ENCODE assay signal across 9 cellular contexts in the genomic region with DNA sequence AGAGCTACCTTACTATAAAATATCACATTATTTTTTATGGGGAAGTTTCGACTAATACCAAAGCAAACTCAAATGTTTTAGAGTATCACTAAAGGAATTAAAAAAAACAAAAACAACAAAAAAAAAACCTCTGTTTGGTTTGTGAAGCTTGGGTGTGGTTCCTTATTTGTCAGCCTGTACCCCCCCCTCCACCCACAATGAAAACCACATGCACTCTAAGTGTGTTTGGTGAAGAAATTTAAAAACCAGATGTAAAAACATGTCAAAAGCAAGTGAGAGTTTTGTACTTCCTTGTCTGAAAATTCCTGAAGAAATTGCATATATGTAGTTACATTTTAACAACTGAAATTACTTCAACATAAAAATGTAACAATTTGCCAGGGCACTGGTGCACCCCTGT. TPM values are rescaled to one million over a fixed set of nuclear protein-coding genes. Genes with fewer than 3 reads are reported as not detected.
A peak's percentile ranks its signal among the peaks of the same experiment; 100 is the strongest.
DNase-seq lines count a peak whose midpoint lies in the region; ATAC-seq, FAIRE-seq and TF ChIP-seq lines count a peak whose summit lies in the region.
"Had no signal": no experiment of that assay in that cellular context is flagged by ENCODE, and none has a peak within 500 bp of the region (broad histone marks: within the 10 kb centered on the region; RNA-seq: fewer than 3 reads in every experiment).

No MANE protein-coding gene starts in this region.

- H3K9me3 ChIP-seq in MM.1S (replicated peaks; ENCODE audit: insufficient read depth, low read length) (no peaks in the 10 kb centered on the region), prostate gland (no peaks in the 10 kb centered on the region)
- H3K9me3 ChIP-seq in naive thymus-derived CD4-positive, alpha-beta T cell (ENCODE audit: control insufficient read depth in 2 of 3, low read length in 3 of 3), result no peaks in the 10 kb centered on the region

- peak overlapping the region; percentile 90 for H3K4me3 Mint-ChIP-seq in activated naive CD4-positive, alpha-beta T cell treated with anti-CD3 and anti-CD28 coated beads, Interleukin-2, amount 10 ng/mL, durations not matched to agents 7 days and 5 days
- peak overlapping the region; percentile 91 to 99 (median 98) for H3K4me3 Mint-ChIP-seq in naive thymus-derived CD4-positive, alpha-beta T cell

- TF ChIP-seq POLR2A in prostate gland (IDR thresholded peaks at IDR 0.05), result no peak

- 21% methylated on average over 1 of the region's 1 CpG for WGBS in prostate gland

- peaks cover 72% of the 10 kb centered on the region for H3K79me2 ChIP-seq in MM.1S (ENCODE audit: low read length)

- DNase-seq in AG10803 (ENCODE audit: low read depth), result peak; percentile 88
- no peak for DNase-seq in MM.1S
- DNase-seq in activated naive CD4-positive, alpha-beta T cell treated with anti-CD3 and anti-CD28 coated beads, Interleukin-2, amount 10 ng/mL, durations not matched to agents 7 days and 5 days, result peak; percentile 81
- DNase-seq in naive thymus-derived CD4-positive, alpha-beta T cell, result peak in 8 of 9 donors; percentile 29 to 89 (median 84)
- DNase-seq in urothelium cell line (ENCODE audit: low spot score), result no peak
- DNase-seq in kidney tubule cell (ENCODE audit: low spot score), result no peak
- no peak for DNase-seq in prostate gland (ENCODE audit: low spot score)
- DNase-seq: NCI-H1048 had no signal

- TF ChIP-seq CTCF in AG10803 (conservative IDR thresholded peaks at IDR 0.05; ENCODE audit: low read length) (no peak), MM.1S (IDR thresholded peaks at IDR 0.05; ENCODE audit: low read length) (no peak), prostate gland (IDR thresholded peaks at IDR 0.05) (no peak)

- H3K27me3 ChIP-seq in MM.1S (replicated peaks; ENCODE audit: insufficient read depth, low read length) (no peaks in the 10 kb centered on the region), prostate gland (replicated peaks; ENCODE audit: insufficient read depth) (no peaks in the 10 kb centered on the region)
- no peaks in the 10 kb centered on the region for H3K27me3 ChIP-seq in naive thymus-derived CD4-positive, alpha-beta T cell (ENCODE audit: control insufficient read depth in 2 of 2, insufficient read depth in 2 of 2, low read length in 2 of 2)

- H3K4me3 ChIP-seq in AG10803 (ENCODE audit: low read length) (peak overlapping the region; percentile 39), MM.1S (ENCODE audit: low read length) (no peak overlapping the region), prostate gland (no peak overlapping the region)
- peak overlapping the region; percentile 98 for H3K4me3 ChIP-seq in naive thymus-derived CD4-positive, alpha-beta T cell (ENCODE audit: low read length)

- H3K27ac Mint-ChIP-seq in activated naive CD4-positive, alpha-beta T cell treated with anti-CD3 and anti-CD28 coated beads, Interleukin-2, amount 10 ng/mL, durations not matched to agents 7 days and 5 days, result peak overlapping the region; percentile 98
- peak overlapping the region; percentile 87 to 99 (median 98) for H3K27ac Mint-ChIP-seq in naive thymus-derived CD4-positive, alpha-beta T cell

- H3K9ac ChIP-seq in MM.1S (ENCODE audit: low read length), result no peak overlapping the region

- ATAC-seq in naive thymus-derived CD4-positive, alpha-beta T cell, result peak; percentile 56
- ATAC-seq in GM21515 (IDR thresholded peaks at IDR 0.05; ENCODE audit: unreplicated experiment), result no peak

- POLR2A ChIA-PET in naive thymus-derived CD4-positive, alpha-beta T cell (lab: Charles Lee), result interaction anchor here (0.7 to 8.4 kb wide), 18 partner anchors 10 to 1870 kb away, joined by 3 to 288 read pairs (median 5); partner anchors contain the start of genes KCTD20, PXT1 and SRSF3

- H2AFZ ChIP-seq in MM.1S (ENCODE audit: low read length), result no peak overlapping the region

- H3K9me2 ChIP-seq in MM.1S (replicated peaks; ENCODE audit: insufficient read depth, low read length), result no peaks in the 10 kb centered on the region

- peak overlapping the region; percentile 26; the same call in 1 of the 2 replicates for H3K27ac ChIP-seq in MM.1S (ENCODE audit: low read length)
- H3K27ac ChIP-seq in naive thymus-derived CD4-positive, alpha-beta T cell (ENCODE audit: low read depth, low read length), result peak overlapping the region; percentile 95
- H3K27ac ChIP-seq in prostate gland, result no peak overlapping the region

- H3K4me1 ChIP-seq in MM.1S (ENCODE audit: low read length), result peaks cover 27% of the 10 kb centered on the region
- peaks cover 51 to 67% of the 10 kb centered on the region in 2 donors for H3K4me1 ChIP-seq in naive thymus-derived CD4-positive, alpha-beta T cell (ENCODE audit: control insufficient read depth in 2 of 2, insufficient read depth in 2 of 2, low read length in 2 of 2)
- peaks cover 3% of the 10 kb centered on the region for H3K4me1 ChIP-seq in prostate gland (replicated peaks)

- CTCF ChIA-PET in activated naive CD4-positive, alpha-beta T cell treated with anti-CD3 and anti-CD28 coated beads, Interleukin-2, amount 10 ng/mL, durations not matched to agents 7 days and 5 days (lab: Charles Lee), result interaction anchor here (1.5 kb wide), 1 partner anchor 35 kb away, joined by 6 read pairs; no protein-coding TSS in a partner anchor
- CTCF ChIA-PET in naive thymus-derived CD4-positive, alpha-beta T cell (lab: Charles Lee), result interaction anchor here (1.7 kb wide), 1 partner anchor 38 kb away, joined by 5 read pairs; no protein-coding TSS in a partner anchor

- H3K27me3 Mint-ChIP-seq in activated naive CD4-positive, alpha-beta T cell treated with anti-CD3 and anti-CD28 coated beads, Interleukin-2, amount 10 ng/mL, durations not matched to agents 7 days and 5 days, result peaks cover 7% of the 10 kb centered on the region
- no peaks in the 10 kb centered on the region for H3K27me3 Mint-ChIP-seq in naive thymus-derived CD4-positive, alpha-beta T cell

- H4K20me1 ChIP-seq in MM.1S (ENCODE audit: insufficient read depth, low read length), result no peaks in the 10 kb centered on the region

- H3K9me3 Mint-ChIP-seq in activated naive CD4-positive, alpha-beta T cell treated with anti-CD3 and anti-CD28 coated beads, Interleukin-2, amount 10 ng/mL, durations not matched to agents 7 days and 5 days, result no peaks in the 10 kb centered on the region
- peaks cover 0 to 5% (median 0%) of the 10 kb centered on the region in 11 donors for H3K9me3 Mint-ChIP-seq in naive thymus-derived CD4-positive, alpha-beta T cell

- peaks cover 67% of the 10 kb centered on the region for H3K4me1 Mint-ChIP-seq in activated naive CD4-positive, alpha-beta T cell treated with anti-CD3 and anti-CD28 coated beads, Interleukin-2, amount 10 ng/mL, durations not matched to agents 7 days and 5 days
- H3K4me1 Mint-ChIP-seq in naive thymus-derived CD4-positive, alpha-beta T cell, result peaks cover 28 to 76% (median 65%) of the 10 kb centered on the region in 7 donors

- H3K36me3 ChIP-seq in MM.1S (replicated peaks; ENCODE audit: insufficient read depth, low read length) (no peaks in the 10 kb centered on the region; the same call in 1 of the 2 replicates), prostate gland (no peaks in the 10 kb centered on the region)
- peaks cover 10 to 25% (median 18%) of the 10 kb centered on the region in 3 experiments for H3K36me3 ChIP-seq in naive thymus-derived CD4-positive, alpha-beta T cell (ENCODE audit: control insufficient read depth in 2 of 3, insufficient read depth in 3 of 3, low read length in 3 of 3)

- intact Hi-C loops in naive thymus-derived CD4-positive, alpha-beta T cell (cut with micrococcal nuclease), result no loop called here
- intact Hi-C loops in prostate gland (cut with DNase I), result no loop called here

- no peak for FAIRE-seq in urothelium cell line (lab: Jason Lieb, UNC)

- H3K36me3 Mint-ChIP-seq in activated naive CD4-positive, alpha-beta T cell treated with anti-CD3 and anti-CD28 coated beads, Interleukin-2, amount 10 ng/mL, durations not matched to agents 7 days and 5 days, result peaks cover 51% of the 10 kb centered on the region
- H3K36me3 Mint-ChIP-seq in naive thymus-derived CD4-positive, alpha-beta T cell, result peaks cover 4 to 37% (median 34%) of the 10 kb centered on the region in 5 donors

- peaks cover 11% of the 10 kb centered on the region; the same call in 1 of the 2 replicates for H3F3A ChIP-seq in MM.1S (ENCODE audit: insufficient read depth, low read length)

- H3K4me2 ChIP-seq in MM.1S (ENCODE audit: low read depth, low read length), result peak overlapping the region; percentile 46

RNA-seq across cellular contexts. Expression of gene STK38, which starts 3.1 kb away (rescaled TPM):
- total RNA-seq in naive thymus-derived CD4-positive, alpha-beta T cell, result 100 to 1,000 TPM in 2 of 5 experiments, 10 to 100 TPM in 3; 68.5 to 193 (median 95.0) TPM
- 100 to 1,000 TPM in 1 of 2 donors, 10 to 100 TPM in 1; 56.6 to 123 TPM for polyA plus RNA-seq in naive thymus-derived CD4-positive, alpha-beta T cell
- total RNA-seq in prostate gland, result 10 to 100 TPM; 16.5 to 17.7 TPM

RNA-seq across cellular contexts. Expression of gene SRSF3, which starts 49.9 kb away (rescaled TPM):
- 100 to 1,000 TPM; 317 to 510 (median 426) TPM for total RNA-seq in naive thymus-derived CD4-positive, alpha-beta T cell
- 100 to 1,000 TPM; 359 to 403 TPM for polyA plus RNA-seq in naive thymus-derived CD4-positive, alpha-beta T cell
- total RNA-seq in prostate gland, result 100 to 1,000 TPM; 111 to 153 TPM

Comparison
In these comparisons a context has a peak if more than half of its experiments do, and no peak if none do; other contexts are left out.
1. DNase-seq: peak in AG10803 (single experiment), activated naive CD4-positive, alpha-beta T cell treated with anti-CD3 and anti-CD28 coated beads, Interleukin-2, amount 10 ng/mL, durations not matched to agents 7 days and 5 days (single experiment) and naive thymus-derived CD4-positive, alpha-beta T cell (8 of 9); none in MM.1S (single experiment), urothelium cell line (single experiment), kidney tubule cell (single experiment) and prostate gland (single experiment).
2. H3K4me3 ChIP-seq: peak in AG10803 (single experiment) and naive thymus-derived CD4-positive, alpha-beta T cell (single experiment); none in MM.1S (single experiment) and prostate gland (0 of 2).
3. H3K27ac ChIP-seq: peak in MM.1S (single experiment) and naive thymus-derived CD4-positive, alpha-beta T cell (single experiment); none in prostate gland (0 of 2).